In the genomic region with DNA sequence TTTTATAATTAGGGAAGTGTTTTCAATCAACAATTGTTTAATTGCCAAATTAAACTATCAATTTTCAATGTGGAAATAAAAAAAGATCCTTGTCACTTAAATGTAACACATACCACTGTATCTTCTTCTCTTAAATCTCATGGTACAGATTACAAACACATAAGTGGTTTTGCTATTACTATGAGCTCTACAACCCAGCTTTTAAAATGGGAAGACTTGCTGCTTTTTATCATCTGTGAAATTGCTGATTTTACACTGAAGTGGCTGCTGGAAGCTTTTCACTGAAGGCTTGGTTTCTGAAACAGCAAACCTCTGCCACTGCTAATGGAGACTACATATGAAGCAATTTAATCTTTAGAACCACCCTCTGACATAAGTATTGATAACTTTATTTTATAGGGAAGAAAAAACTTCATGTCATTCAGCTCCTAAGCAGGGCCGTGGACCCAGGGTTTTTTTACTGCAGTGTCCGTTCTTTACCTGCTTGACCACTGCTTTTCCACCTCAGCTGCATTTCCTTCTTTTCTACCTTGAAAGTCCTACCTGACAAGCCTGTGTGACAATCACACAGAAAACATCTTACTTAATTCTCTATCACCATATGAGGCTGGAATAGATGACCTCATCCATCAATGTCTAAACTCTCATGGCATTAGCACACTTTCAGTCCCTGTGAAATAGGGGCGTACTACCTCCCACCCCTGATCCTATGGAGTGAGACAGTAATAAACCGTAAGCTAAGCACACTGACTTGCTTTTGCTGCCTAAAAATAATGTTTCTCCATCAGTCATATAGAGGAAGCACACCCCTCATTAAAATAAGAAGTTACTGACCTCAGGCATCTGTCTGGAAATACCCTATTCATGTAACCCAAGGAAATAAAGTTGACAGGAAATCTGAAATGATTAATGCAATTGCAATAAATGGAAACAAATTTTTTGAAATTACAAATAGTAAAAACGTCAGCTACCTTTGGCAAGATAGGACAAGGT, we compare ENCODE assay signal across 1 cellular context.
TF ChIP-seq lines count a peak whose summit lies in the region.

No MANE protein-coding gene starts in this region.

TF ChIP-seq in GM12878, 131 proteins besides CTCF, POLR2A, EP300 and RAD21:
- TF ChIP-seq, protein P1, sequence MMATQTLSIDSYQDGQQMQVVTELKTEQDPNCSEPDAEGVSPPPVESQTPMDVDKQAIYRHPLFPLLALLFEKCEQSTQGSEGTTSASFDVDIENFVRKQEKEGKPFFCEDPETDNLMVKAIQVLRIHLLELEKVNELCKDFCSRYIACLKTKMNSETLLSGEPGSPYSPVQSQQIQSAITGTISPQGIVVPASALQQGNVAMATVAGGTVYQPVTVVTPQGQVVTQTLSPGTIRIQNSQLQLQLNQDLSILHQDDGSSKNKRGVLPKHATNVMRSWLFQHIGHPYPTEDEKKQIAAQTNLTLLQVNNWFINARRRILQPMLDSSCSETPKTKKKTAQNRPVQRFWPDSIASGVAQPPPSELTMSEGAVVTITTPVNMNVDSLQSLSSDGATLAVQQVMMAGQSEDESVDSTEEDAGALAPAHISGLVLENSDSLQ (IDR thresholded peaks at IDR 0.05): peak; percentile 52; the same call in 1 of the 2 replicates
- TF ChIP-seq, protein P2, sequence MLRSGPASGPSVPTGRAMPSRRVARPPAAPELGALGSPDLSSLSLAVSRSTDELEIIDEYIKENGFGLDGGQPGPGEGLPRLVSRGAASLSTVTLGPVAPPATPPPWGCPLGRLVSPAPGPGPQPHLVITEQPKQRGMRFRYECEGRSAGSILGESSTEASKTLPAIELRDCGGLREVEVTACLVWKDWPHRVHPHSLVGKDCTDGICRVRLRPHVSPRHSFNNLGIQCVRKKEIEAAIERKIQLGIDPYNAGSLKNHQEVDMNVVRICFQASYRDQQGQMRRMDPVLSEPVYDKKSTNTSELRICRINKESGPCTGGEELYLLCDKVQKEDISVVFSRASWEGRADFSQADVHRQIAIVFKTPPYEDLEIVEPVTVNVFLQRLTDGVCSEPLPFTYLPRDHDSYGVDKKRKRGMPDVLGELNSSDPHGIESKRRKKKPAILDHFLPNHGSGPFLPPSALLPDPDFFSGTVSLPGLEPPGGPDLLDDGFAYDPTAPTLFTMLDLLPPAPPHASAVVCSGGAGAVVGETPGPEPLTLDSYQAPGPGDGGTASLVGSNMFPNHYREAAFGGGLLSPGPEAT (IDR thresholded peaks at IDR 0.05; ENCODE audit: low read depth): 0 out of 2 replicates have a peak, but pooled peaks have one; percentile 21
- TF ChIP-seq, protein P3, sequence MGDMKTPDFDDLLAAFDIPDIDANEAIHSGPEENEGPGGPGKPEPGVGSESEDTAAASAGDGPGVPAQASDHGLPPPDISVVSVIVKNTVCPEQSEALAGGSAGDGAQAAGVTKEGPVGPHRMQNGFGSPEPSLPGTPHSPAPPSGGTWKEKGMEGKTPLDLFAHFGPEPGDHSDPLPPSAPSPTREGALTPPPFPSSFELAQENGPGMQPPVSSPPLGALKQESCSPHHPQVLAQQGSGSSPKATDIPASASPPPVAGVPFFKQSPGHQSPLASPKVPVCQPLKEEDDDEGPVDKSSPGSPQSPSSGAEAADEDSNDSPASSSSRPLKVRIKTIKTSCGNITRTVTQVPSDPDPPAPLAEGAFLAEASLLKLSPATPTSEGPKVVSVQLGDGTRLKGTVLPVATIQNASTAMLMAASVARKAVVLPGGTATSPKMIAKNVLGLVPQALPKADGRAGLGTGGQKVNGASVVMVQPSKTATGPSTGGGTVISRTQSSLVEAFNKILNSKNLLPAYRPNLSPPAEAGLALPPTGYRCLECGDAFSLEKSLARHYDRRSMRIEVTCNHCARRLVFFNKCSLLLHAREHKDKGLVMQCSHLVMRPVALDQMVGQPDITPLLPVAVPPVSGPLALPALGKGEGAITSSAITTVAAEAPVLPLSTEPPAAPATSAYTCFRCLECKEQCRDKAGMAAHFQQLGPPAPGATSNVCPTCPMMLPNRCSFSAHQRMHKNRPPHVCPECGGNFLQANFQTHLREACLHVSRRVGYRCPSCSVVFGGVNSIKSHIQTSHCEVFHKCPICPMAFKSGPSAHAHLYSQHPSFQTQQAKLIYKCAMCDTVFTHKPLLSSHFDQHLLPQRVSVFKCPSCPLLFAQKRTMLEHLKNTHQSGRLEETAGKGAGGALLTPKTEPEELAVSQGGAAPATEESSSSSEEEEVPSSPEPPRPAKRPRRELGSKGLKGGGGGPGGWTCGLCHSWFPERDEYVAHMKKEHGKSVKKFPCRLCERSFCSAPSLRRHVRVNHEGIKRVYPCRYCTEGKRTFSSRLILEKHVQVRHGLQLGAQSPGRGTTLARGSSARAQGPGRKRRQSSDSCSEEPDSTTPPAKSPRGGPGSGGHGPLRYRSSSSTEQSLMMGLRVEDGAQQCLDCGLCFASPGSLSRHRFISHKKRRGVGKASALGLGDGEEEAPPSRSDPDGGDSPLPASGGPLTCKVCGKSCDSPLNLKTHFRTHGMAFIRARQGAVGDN (IDR thresholded peaks at IDR 0.05): no peak
- TF ChIP-seq ETV6 (conservative IDR thresholded peaks at IDR 0.05 in 1 of 2, IDR thresholded peaks at IDR 0.05 in 1 of 2; ENCODE audit: borderline replicate concordance in 1 of 2, low read depth in 1 of 2): no peak
- TF ChIP-seq RBBP5 (conservative IDR thresholded peaks at IDR 0.05): no peak
- TF ChIP-seq, protein P4, sequence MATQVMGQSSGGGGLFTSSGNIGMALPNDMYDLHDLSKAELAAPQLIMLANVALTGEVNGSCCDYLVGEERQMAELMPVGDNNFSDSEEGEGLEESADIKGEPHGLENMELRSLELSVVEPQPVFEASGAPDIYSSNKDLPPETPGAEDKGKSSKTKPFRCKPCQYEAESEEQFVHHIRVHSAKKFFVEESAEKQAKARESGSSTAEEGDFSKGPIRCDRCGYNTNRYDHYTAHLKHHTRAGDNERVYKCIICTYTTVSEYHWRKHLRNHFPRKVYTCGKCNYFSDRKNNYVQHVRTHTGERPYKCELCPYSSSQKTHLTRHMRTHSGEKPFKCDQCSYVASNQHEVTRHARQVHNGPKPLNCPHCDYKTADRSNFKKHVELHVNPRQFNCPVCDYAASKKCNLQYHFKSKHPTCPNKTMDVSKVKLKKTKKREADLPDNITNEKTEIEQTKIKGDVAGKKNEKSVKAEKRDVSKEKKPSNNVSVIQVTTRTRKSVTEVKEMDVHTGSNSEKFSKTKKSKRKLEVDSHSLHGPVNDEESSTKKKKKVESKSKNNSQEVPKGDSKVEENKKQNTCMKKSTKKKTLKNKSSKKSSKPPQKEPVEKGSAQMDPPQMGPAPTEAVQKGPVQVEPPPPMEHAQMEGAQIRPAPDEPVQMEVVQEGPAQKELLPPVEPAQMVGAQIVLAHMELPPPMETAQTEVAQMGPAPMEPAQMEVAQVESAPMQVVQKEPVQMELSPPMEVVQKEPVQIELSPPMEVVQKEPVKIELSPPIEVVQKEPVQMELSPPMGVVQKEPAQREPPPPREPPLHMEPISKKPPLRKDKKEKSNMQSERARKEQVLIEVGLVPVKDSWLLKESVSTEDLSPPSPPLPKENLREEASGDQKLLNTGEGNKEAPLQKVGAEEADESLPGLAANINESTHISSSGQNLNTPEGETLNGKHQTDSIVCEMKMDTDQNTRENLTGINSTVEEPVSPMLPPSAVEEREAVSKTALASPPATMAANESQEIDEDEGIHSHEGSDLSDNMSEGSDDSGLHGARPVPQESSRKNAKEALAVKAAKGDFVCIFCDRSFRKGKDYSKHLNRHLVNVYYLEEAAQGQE (IDR thresholded peaks at IDR 0.05; ENCODE audit: low read depth, low read length): no peak
- TF ChIP-seq, protein P5, sequence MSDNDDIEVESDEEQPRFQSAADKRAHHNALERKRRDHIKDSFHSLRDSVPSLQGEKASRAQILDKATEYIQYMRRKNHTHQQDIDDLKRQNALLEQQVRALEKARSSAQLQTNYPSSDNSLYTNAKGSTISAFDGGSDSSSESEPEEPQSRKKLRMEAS (IDR thresholded peaks at IDR 0.05; ENCODE audit: low read depth, low read length): no peak
- TF ChIP-seq MTA2 (IDR thresholded peaks at IDR 0.05; ENCODE audit: low read depth): peak; percentile 56; the same call in 1 of the 2 replicates
- peak; percentile 10; the same call in 1 of the 2 replicates for TF ChIP-seq BCL11A (IDR thresholded peaks at IDR 0.05; ENCODE audit: low read depth, low read length)
- TF ChIP-seq NFIC (IDR thresholded peaks at IDR 0.05; ENCODE audit: low read depth, low read length): 0 out of 2 replicates have a peak, but pooled peaks have one; percentile 20
TF ChIP-seq in GM12878: peak in this region for 5.
